In genomic region chr15:81304226-81304625, GRCh38 we compare ENCODE assay signal across 8 cellular contexts. TPM values are rescaled to one million over a fixed set of nuclear protein-coding genes. Genes with fewer than 3 reads are reported as not detected.
DNase-seq lines count a peak whose midpoint lies in the region; ATAC-seq, FAIRE-seq and TF ChIP-seq lines count a peak whose summit lies in the region.

No MANE protein-coding gene starts in this region.

- no peak for FAIRE-seq in HTR-8/SVneo (lab: Jason Lieb, UNC)

- H3K36me3 ChIP-seq in ovary: no peaks in the 10 kb centered on the region

- no peak overlapping the region for H3K27ac ChIP-seq in ovary

- TF ChIP-seq POLR2A in ovary (IDR thresholded peaks at IDR 0.05): no peak

- TF ChIP-seq EP300 in ovary (IDR thresholded peaks at IDR 0.05): no peak

- H3K4me1 ChIP-seq in ovary (ENCODE audit: insufficient read depth): no peaks in the 10 kb centered on the region

- TF ChIP-seq CTCF in GM12865 (IDR thresholded peaks at IDR 0.05; ENCODE audit: insufficient read depth, low read depth, low read length, missing control alignments) (no peak), fibroblast of mammary gland (conservative IDR thresholded peaks at IDR 0.05; ENCODE audit: control insufficient read depth, insufficient read depth, low read depth, low read length) (no peak), ovary (IDR thresholded peaks at IDR 0.05) (no peak)

- ATAC-seq in HG02973 (IDR thresholded peaks at IDR 0.05; ENCODE audit: unreplicated experiment): no peak

- DNase-seq in GM12865 (ENCODE audit: low read depth) (peak; percentile 46), SKM-1 (lab: John Stamatoyannopoulos, UW; ENCODE audit: unreplicated experiment) (peak; percentile 67), fibroblast of mammary gland (ENCODE audit: low read depth) (peak; percentile 66), retina (peak; percentile 15), ovary (no peak), HTR-8/SVneo (ENCODE audit: insufficient read length, low spot score) (no peak)
- no peak for DNase-seq in stimulated activated CD4-positive, alpha-beta T cell treated with anti-CD3 and anti-CD28 coated beads, Interleukin-4, amount 100 ng/mL, for 1 hour

- no peak overlapping the region for H3K4me3 ChIP-seq in GM12865 (ENCODE audit: low read depth, low read length)
- no peak overlapping the region for H3K4me3 ChIP-seq in fibroblast of mammary gland (ENCODE audit: control insufficient read depth, low read depth, low read length)
- H3K4me3 ChIP-seq in ovary: no peak overlapping the region

- no peaks in the 10 kb centered on the region for H3K9me3 ChIP-seq in ovary

- intact Hi-C loops in ovary (cut with DNase I): no loop called here

- no peaks in the 10 kb centered on the region for H3K27me3 ChIP-seq in ovary

- 81 to 89% (median 81%) methylated on average over 5 of the region's 5 CpGs for WGBS in ovary, 3 donors

RNA-seq across cellular contexts. Expression of gene STARD5, which starts 19.7 kb away (rescaled TPM):
- total RNA-seq in ovary: 1 to 10 TPM; 3.8 to 8.6 (median 6.1) TPM
- polyA plus RNA-seq in ovary: 1 to 10 TPM; 6.3 to 9.4 TPM

Comparison
In these comparisons a context has a peak if more than half of its experiments do, and no peak if none do; other contexts are left out.
1. DNase-seq: peak in GM12865 (single experiment), SKM-1 (single experiment), fibroblast of mammary gland (single experiment) and retina (single experiment); none in stimulated activated CD4-positive, alpha-beta T cell treated with anti-CD3 and anti-CD28 coated beads, Interleukin-4, amount 100 ng/mL, for 1 hour (single experiment), ovary (0 of 5) and HTR-8/SVneo (single experiment).